In genomic region chr7:50725774-50726173, GRCh38 we compare ENCODE assay signal across 22 cellular contexts.
"Had no signal": no experiment of that assay in that cellular context is flagged by ENCODE, and none has a peak within 500 bp of the region (broad histone marks: within the 10 kb centered on the region; RNA-seq: fewer than 3 reads in every experiment).

No MANE protein-coding gene starts in this region.

- H3K4me2 ChIP-seq: SK-N-SH had no signal

- H3K4me3 ChIP-seq: K562, Peyer's patch, SJCRH30 had no signal

- H3K4me1 ChIP-seq: SJCRH30 had no signal

- DNase-seq: activated CD4-positive, alpha-beta T cell treated with anti-CD3 and anti-CD28 coated beads for 4 hours; activated CD8-positive, alpha-beta memory T cell treated with anti-CD3 and anti-CD28 coated beads, Interleukin-2, amount 50 U/mL, for 4 hours; activated CD8-positive, alpha-beta T cell treated with anti-CD3 and anti-CD28 coated beads for 36 hours; activated naive CD4-positive, alpha-beta T cell treated with anti-CD3 and anti-CD28 coated beads, Interleukin-2, amount 50 U/mL, for 16 hours; activated naive CD8-positive, alpha-beta T cell treated with anti-CD3 and anti-CD28 coated beads, Interleukin-2, amount 10 ng/mL, durations not matched to agents 7 days and 5 days; activated T-cell treated with anti-CD3 and anti-CD28 coated beads, Interleukin-2, amount 50 U/mL, for 72 hours; aorta; Karpas-422; MM.1S; NCI-H1105 treated with DMSO at 0.1 percent for 48 hours; NCI-H1436 treated with DMSO at 0.1 percent for 48 hours; NCI-H187; NCI-H2081; NCI-H524; Peyer's patch; Right ventricle myocardium superior; SJCRH30; SK-N-SH; T-helper 1 cell had no signal

- H3K36me3 ChIP-seq: SJCRH30 had no signal

- ATAC-seq: activated CD8-positive, alpha-beta T cell treated with anti-CD3 and anti-CD28 coated beads for 36 hours; activated T-cell treated with anti-CD3 and anti-CD28 coated beads, Interleukin-2, amount 50 U/mL, for 72 hours had no signal

- H3K9ac ChIP-seq: SK-N-SH had no signal

- H3K27me3 ChIP-seq: Peyer's patch had no signal

- H3K27ac ChIP-seq: Peyer's patch, RWPE1, SJCRH30, VCaP had no signal

- H3K9me3 ChIP-seq: Peyer's patch, SJCRH30, SK-N-SH had no signal
